19 cellular contexts compared by ENCODE assay signal in the genomic region with DNA sequence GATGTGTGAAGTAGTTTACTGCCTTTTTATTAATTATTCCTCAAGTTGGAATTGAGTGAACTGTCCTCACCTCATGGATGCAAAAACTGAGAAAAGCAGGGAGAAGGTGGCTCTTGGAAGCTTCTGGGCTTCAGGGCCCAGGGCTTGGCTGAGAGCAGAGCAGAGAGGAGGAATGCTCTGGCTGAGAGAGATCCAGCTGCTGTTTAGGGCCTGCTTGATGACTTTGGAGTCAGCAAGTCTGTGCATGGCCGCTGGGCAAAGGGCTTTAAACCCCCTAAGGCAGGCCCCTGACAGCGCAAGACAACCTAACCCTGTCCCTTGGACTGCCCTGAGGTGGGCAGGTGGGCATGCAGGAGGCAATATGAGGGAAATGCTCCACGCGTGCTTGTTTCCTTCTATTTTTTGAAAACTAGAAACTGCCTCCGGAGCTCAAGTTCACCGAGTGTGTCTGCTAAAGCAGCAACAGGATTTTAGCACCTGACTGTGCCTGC. TPM values are rescaled to one million over a fixed set of nuclear protein-coding genes. Genes with fewer than 3 reads are reported as not detected.
DNase-seq lines count a peak whose midpoint lies in the region; ATAC-seq and TF ChIP-seq lines count a peak whose summit lies in the region.
"Had no signal": no experiment of that assay in that cellular context is flagged by ENCODE, and none has a peak within 500 bp of the region (broad histone marks: within the 10 kb centered on the region; RNA-seq: fewer than 3 reads in every experiment).

No MANE protein-coding gene starts in this region.

- H3K27ac ChIP-seq in esophagus (ENCODE audit: low read depth in 2 of 2, low read length in 1 of 2) = peak overlapping the region; percentile 18 to 27
- H3K27ac ChIP-seq in lower lobe of right lung = peak overlapping the region; percentile 46
- H3K27ac ChIP-seq in smooth muscle cell (ENCODE audit: low read depth) = peak overlapping the region; percentile 29
- H3K27ac ChIP-seq: GM23248, parathyroid adenoma had no signal

- 77 to 87% methylated on average over 6 of the region's 6 CpGs for WGBS in esophagus, 2 donors
- WGBS in smooth muscle cell (ENCODE audit: low lambda C conversion rate) = 84% methylated on average over 6 of the region's 6 CpGs

- ATAC-seq in lower lobe of right lung = peak in 1 of 2 donors; percentile 19

- intact Hi-C loops in lower lobe of right lung (cut with DNase I) = no loop called here

- peaks cover 3% of the 10 kb centered on the region for H3K79me2 ChIP-seq in smooth muscle cell (ENCODE audit: low read depth)
- H3K79me2 ChIP-seq: parathyroid adenoma had no signal

- H3K4me1 ChIP-seq in esophagus (ENCODE audit: control insufficient read depth in 2 of 2, insufficient read depth in 2 of 2, low read length in 1 of 2) = peaks cover 3 to 5% of the 10 kb centered on the region in 2 donors
- peaks cover 48% of the 10 kb centered on the region for H3K4me1 ChIP-seq in lower lobe of right lung
- H3K4me1 ChIP-seq in smooth muscle cell (ENCODE audit: low read depth) = peaks cover 16% of the 10 kb centered on the region

- H3K9me3 ChIP-seq in esophagus (ENCODE audit: control insufficient read depth in 2 of 2, insufficient read depth in 1 of 2, low read depth in 1 of 2, low read length in 1 of 2) = no peaks in the 10 kb centered on the region
- H3K9me3 ChIP-seq in lower lobe of right lung = no peaks in the 10 kb centered on the region
- no peaks in the 10 kb centered on the region for H3K9me3 ChIP-seq in smooth muscle cell (replicated peaks; ENCODE audit: low read depth)

- no peak overlapping the region for H3K9ac ChIP-seq in smooth muscle cell (ENCODE audit: low read depth)
- H3K9ac ChIP-seq: GM23248, parathyroid adenoma had no signal

- no peak overlapping the region for H3K4me2 ChIP-seq in smooth muscle cell

- H2AFZ ChIP-seq in smooth muscle cell (ENCODE audit: low read depth) = no peak overlapping the region
- H2AFZ ChIP-seq: GM23248, parathyroid adenoma had no signal

- no peak for TF ChIP-seq CTCF in lower lobe of right lung (IDR thresholded peaks at IDR 0.05)
- no peak for TF ChIP-seq CTCF in smooth muscle cell (IDR thresholded peaks at IDR 0.05; ENCODE audit: borderline replicate concordance, insufficient read depth, poor library complexity, severe bottlenecking)

- DNase-seq in EL (peak; percentile 12), lower lobe of right lung (no peak), smooth muscle cell (lab: John Stamatoyannopoulos, UW; ENCODE audit: unreplicated experiment) (no peak), SKM-1 treated with dmso at 0.1 percent for 144 hours (lab: John Stamatoyannopoulos, UW; ENCODE audit: unreplicated experiment) (no peak), NOMO-1 treated with dmso at 0.1 percent for 144 hours (lab: John Stamatoyannopoulos, UW; ENCODE audit: unreplicated experiment) (no peak), NCI-H2029 treated with DMSO at 0.1 percent for 48 hours (lab: John Stamatoyannopoulos, UW) (no peak), T-helper 9 cell (no peak)
- DNase-seq: ACHN; activated CD4-positive, alpha-beta T cell treated with anti-CD3 and anti-CD28 coated beads, Interleukin-2, amount 10 ng/mL, durations not matched to agents 7 days and 5 days; caudate nucleus; CD4-positive, CD25-positive, alpha-beta regulatory T cell; erythroblast; KG1; NCI-H1048; NCI-H510A; stimulated activated CD4-positive, alpha-beta T cell treated with anti-CD3 and anti-CD28 coated beads, Interleukin-4, amount 100 ng/mL, for 24 hours had no signal

- no peaks in the 10 kb centered on the region for H3K36me3 ChIP-seq in esophagus (ENCODE audit: control insufficient read depth in 2 of 2, insufficient read depth in 2 of 2, low read length in 1 of 2)
- peaks cover 5% of the 10 kb centered on the region for H3K36me3 ChIP-seq in lower lobe of right lung
- peaks cover 4% of the 10 kb centered on the region for H3K36me3 ChIP-seq in smooth muscle cell (ENCODE audit: low read depth)

- H3K27me3 ChIP-seq in esophagus (ENCODE audit: control insufficient read depth in 1 of 2, insufficient read depth in 2 of 2, low read length in 2 of 2) (peaks cover 0 to 2% of the 10 kb centered on the region in 2 donors), lower lobe of right lung (ENCODE audit: low read depth) (peaks cover 28% of the 10 kb centered on the region), smooth muscle cell (ENCODE audit: low read depth) (no peaks in the 10 kb centered on the region)

- H3F3A ChIP-seq in smooth muscle cell (ENCODE audit: low read depth) = peaks cover 37% of the 10 kb centered on the region

- peaks cover 6% of the 10 kb centered on the region for H4K20me1 ChIP-seq in smooth muscle cell (ENCODE audit: low read depth)

- no peak overlapping the region for H3K4me3 ChIP-seq in esophagus (ENCODE audit: low read depth in 1 of 2, low read length in 2 of 2)
- H3K4me3 ChIP-seq in lower lobe of right lung = no peak overlapping the region
- H3K4me3 ChIP-seq in smooth muscle cell = no peak overlapping the region
- H3K4me3 ChIP-seq: GM23248 had no signal

RNA-seq across cellular contexts. Expression of a gene that starts 8.6 kb away (rescaled TPM):
- polyA plus RNA-seq in esophagus (1 to 10 TPM in 1 of 2 donors, under 1 TPM in 1; 0.35 to 1.4 TPM), smooth muscle cell (54.3 and 90.2 TPM in 2 replicates)
- total RNA-seq in lower lobe of right lung (10.8 TPM), smooth muscle cell (75.4 and 83.4 TPM in 2 replicates)
- total RNA-seq: CD4-positive, CD25-positive, alpha-beta regulatory T cell had no signal
- polyA plus RNA-seq: CD4-positive, CD25-positive, alpha-beta regulatory T cell had no signal
